ENCODE assay signal across 14 cellular contexts in genomic region chr12:70031046-70031445, GRCh38.
"Had no signal": no experiment of that assay in that cellular context is flagged by ENCODE, and none has a peak within 500 bp of the region (broad histone marks: within the 10 kb centered on the region; RNA-seq: fewer than 3 reads in every experiment).

No MANE protein-coding gene starts in this region.

- H3K4me2 ChIP-seq: smooth muscle cell had no signal

- H3K4me3 ChIP-seq: esophagus squamous epithelium, right atrium auricular region, smooth muscle cell, tibial artery had no signal

- H3K36me3 ChIP-seq: esophagus squamous epithelium, right atrium auricular region, tibial artery had no signal

- H3K27ac Mint-ChIP-seq: activated naive CD4-positive, alpha-beta T cell treated with anti-CD3 and anti-CD28 coated beads, Interleukin-2, amount 10 ng/mL, durations not matched to agents 7 days and 5 days; activated T-helper 17 cell treated with anti-CD3 and anti-CD28 coated beads, Interleukin-2, amount 50 U/mL, for 72 hours; dendritic cell treated with granulocyte-macrophage colony-stimulating factor and Interleukin-4, amounts not matched to agents 40 ng/mL and 50 ng/mL, for 4 days; natural killer cell had no signal

- H3K4me3 Mint-ChIP-seq: activated naive CD4-positive, alpha-beta T cell treated with anti-CD3 and anti-CD28 coated beads, Interleukin-2, amount 10 ng/mL, durations not matched to agents 7 days and 5 days; activated T-helper 17 cell treated with anti-CD3 and anti-CD28 coated beads, Interleukin-2, amount 50 U/mL, for 72 hours; dendritic cell treated with granulocyte-macrophage colony-stimulating factor and Interleukin-4, amounts not matched to agents 40 ng/mL and 50 ng/mL, for 4 days; natural killer cell had no signal

- H3K36me3 Mint-ChIP-seq: activated naive CD4-positive, alpha-beta T cell treated with anti-CD3 and anti-CD28 coated beads, Interleukin-2, amount 10 ng/mL, durations not matched to agents 7 days and 5 days; natural killer cell had no signal

- H3K4me1 Mint-ChIP-seq: activated naive CD4-positive, alpha-beta T cell treated with anti-CD3 and anti-CD28 coated beads, Interleukin-2, amount 10 ng/mL, durations not matched to agents 7 days and 5 days; activated T-helper 17 cell treated with anti-CD3 and anti-CD28 coated beads, Interleukin-2, amount 50 U/mL, for 72 hours had no signal

- DNase-seq: activated CD4-positive, alpha-beta T cell treated with anti-CD3 and anti-CD28 coated beads for 48 hours; activated naive CD4-positive, alpha-beta T cell treated with anti-CD3 and anti-CD28 coated beads, Interleukin-2, amount 10 ng/mL, durations not matched to agents 7 days and 5 days; activated T-cell treated with anti-CD3 and anti-CD28 coated beads for 4 hours; central memory CD4-positive, alpha-beta T cell; esophagus squamous epithelium; foreskin fibroblast; natural killer cell; nucleus accumbens; tibial artery had no signal

- H3K27me3 ChIP-seq: esophagus squamous epithelium, right atrium auricular region, tibial artery had no signal

- H3K9me3 Mint-ChIP-seq: activated naive CD4-positive, alpha-beta T cell treated with anti-CD3 and anti-CD28 coated beads, Interleukin-2, amount 10 ng/mL, durations not matched to agents 7 days and 5 days; activated T-helper 17 cell treated with anti-CD3 and anti-CD28 coated beads, Interleukin-2, amount 50 U/mL, for 72 hours; dendritic cell treated with granulocyte-macrophage colony-stimulating factor and Interleukin-4, amounts not matched to agents 40 ng/mL and 50 ng/mL, for 4 days had no signal

- H3K9me3 ChIP-seq: esophagus squamous epithelium, right atrium auricular region had no signal

- H3K27ac ChIP-seq: right atrium auricular region, tibial artery had no signal

- ATAC-seq: activated T-helper 17 cell treated with anti-CD3 and anti-CD28 coated beads, Interleukin-2, amount 50 U/mL, for 72 hours; left lobe of liver; natural killer cell had no signal

- H3K4me1 ChIP-seq: right atrium auricular region, tibial artery had no signal
